10 cellular contexts compared by ENCODE assay signal in the genomic region with DNA sequence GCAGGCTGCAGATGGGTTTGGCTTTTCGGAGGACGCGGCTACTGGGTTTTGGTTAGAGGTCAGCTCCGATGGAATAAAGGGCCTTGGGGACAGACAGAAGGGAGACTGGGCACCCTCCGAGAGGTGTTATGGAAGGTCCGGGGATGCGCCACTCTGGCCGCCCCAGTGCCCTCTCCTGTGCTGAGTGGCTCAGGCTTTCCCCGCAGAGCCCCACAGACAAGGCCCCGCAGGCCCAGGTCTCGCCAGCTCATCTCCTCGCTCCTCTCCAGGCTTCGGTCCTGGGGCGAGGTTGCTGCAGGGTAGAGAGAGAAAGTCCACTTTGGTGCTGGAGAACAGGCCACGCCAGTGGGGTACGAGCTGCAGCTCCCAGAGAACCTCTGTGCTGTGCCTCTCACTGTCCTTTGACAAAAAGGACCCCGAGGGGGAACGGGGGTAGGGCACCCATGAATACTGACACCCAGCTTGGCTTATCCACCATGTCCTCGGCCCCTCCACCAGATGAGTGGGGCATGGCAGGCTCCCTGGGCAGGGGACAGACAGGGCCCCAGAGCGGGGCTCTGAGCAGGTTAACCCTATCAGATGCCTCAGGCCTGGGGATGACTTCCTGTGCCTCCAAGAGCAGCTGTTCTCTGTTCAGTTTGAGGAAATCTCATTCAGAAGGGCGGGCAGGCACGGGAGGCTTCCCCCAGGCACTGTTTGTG. TPM values are rescaled to one million over a fixed set of nuclear protein-coding genes. Genes with fewer than 3 reads are reported as not detected.
DNase-seq lines count a peak whose midpoint lies in the region; ATAC-seq, FAIRE-seq and TF ChIP-seq lines count a peak whose summit lies in the region.
"Had no signal": no experiment of that assay in that cellular context is flagged by ENCODE, and none has a peak within 500 bp of the region (broad histone marks: within the 10 kb centered on the region; RNA-seq: fewer than 3 reads in every experiment).

No MANE protein-coding gene starts in this region.

- CTCF ChIA-PET in A673 (lab: Charles Lee) (no interaction called here), T-cell (lab: Charles Lee) (interaction anchor here (0.5 to 1.3 kb wide), 5 partner anchors 16 to 121 kb away, joined by 3 to 6 read pairs (median 3); partner anchors contain the start of gene CNNM3 (in 1 of the 2))

- H3K27me3 Mint-ChIP-seq in astrocyte (ENCODE audit: low read depth, unreplicated experiment) = peaks cover 3% of the 10 kb centered on the region
- no peaks in the 10 kb centered on the region for H3K27me3 Mint-ChIP-seq in T-cell
- H3K27me3 Mint-ChIP-seq: activated CD4-positive, alpha-beta T cell treated with anti-CD3 and anti-CD28 coated beads, Interleukin-2, amount 10 ng/mL, durations not matched to agents 24 days and 14 days; activated T-cell treated with anti-CD3 and anti-CD28 coated beads, Interleukin-2, amount 50 U/mL, for 24 hours had no signal

- H3K27me3 ChIP-seq in A673 (replicated peaks; ENCODE audit: insufficient read depth, low read depth, low read length, poor library complexity) (no peaks in the 10 kb centered on the region), astrocyte (ENCODE audit: insufficient read depth, low read length) (no peaks in the 10 kb centered on the region)
- H3K27me3 ChIP-seq: upper lobe of right lung had no signal

- POLR2A ChIA-PET in A673 (lab: Charles Lee; ENCODE audit: low non-redundant PET) (no interaction called here), T-cell (lab: Charles Lee) (no interaction called here)

- H3K79me2 ChIP-seq in astrocyte (ENCODE audit: insufficient read depth, low read length) = no peaks in the 10 kb centered on the region

- ATAC-seq in HG02885 (IDR thresholded peaks at IDR 0.05; ENCODE audit: poor library complexity, unreplicated experiment) (peak; percentile 5), left lobe of liver (no peak), T-cell (replicated peaks in 1 of 4) (no peak)

- BruUV-seq in A673 (replicated peaks; lab: Mats Ljungman, UMichigan) = no TSS peak

- H3K9me3 Mint-ChIP-seq in astrocyte (ENCODE audit: unreplicated experiment) (no peaks in the 10 kb centered on the region), T-cell (no peaks in the 10 kb centered on the region)
- H3K9me3 Mint-ChIP-seq: activated CD4-positive, alpha-beta T cell treated with anti-CD3 and anti-CD28 coated beads, Interleukin-2, amount 10 ng/mL, durations not matched to agents 24 days and 14 days; activated T-cell treated with anti-CD3 and anti-CD28 coated beads, Interleukin-2, amount 50 U/mL, for 24 hours had no signal

- H2AFZ ChIP-seq in astrocyte (ENCODE audit: low read depth, low read length) = peak overlapping the region; percentile 71

- no peak for DNase-seq in A673 (ENCODE audit: low spot score)
- DNase-seq in astrocyte (ENCODE audit: low read depth) = no peak
- no peak for DNase-seq in left lobe of liver (ENCODE audit: low spot score)
- DNase-seq in T-cell = no peak
- no peak for DNase-seq in NCI-H1048 (lab: John Stamatoyannopoulos, UW)

- no peak overlapping the region for H3K9ac ChIP-seq in astrocyte (ENCODE audit: low read length)

- H3K36me3 ChIP-seq in A673 (ENCODE audit: insufficient read depth, low read length, poor library complexity, severe bottlenecking) (no peaks in the 10 kb centered on the region), astrocyte (ENCODE audit: insufficient read depth, low read length) (no peaks in the 10 kb centered on the region)

- no peak overlapping the region for H3K4me3 Mint-ChIP-seq in astrocyte (ENCODE audit: unreplicated experiment)
- H3K4me3 Mint-ChIP-seq in T-cell = no peak overlapping the region
- H3K4me3 Mint-ChIP-seq: activated CD4-positive, alpha-beta T cell treated with anti-CD3 and anti-CD28 coated beads, Interleukin-2, amount 10 ng/mL, durations not matched to agents 24 days and 14 days; activated T-cell treated with anti-CD3 and anti-CD28 coated beads, Interleukin-2, amount 50 U/mL, for 24 hours had no signal

- no peak for FAIRE-seq in astrocyte (lab: Jason Lieb, UNC)

- H3K36me3 Mint-ChIP-seq in astrocyte (ENCODE audit: low read depth, unreplicated experiment) (peaks cover 2% of the 10 kb centered on the region), T-cell (peaks cover 13% of the 10 kb centered on the region)

- peaks cover 7% of the 10 kb centered on the region for H4K20me1 ChIP-seq in astrocyte (ENCODE audit: insufficient read depth, low read length)

- no peak overlapping the region for H3K4me2 ChIP-seq in astrocyte (ENCODE audit: low read length)

- intact Hi-C loops in A673 (cut with micrococcal nuclease; ENCODE audit: unreplicated experiment) = no loop called here

- H3K4me1 ChIP-seq in A673 (ENCODE audit: insufficient read depth, low read length, poor library complexity, severe bottlenecking) = no peaks in the 10 kb centered on the region
- no peaks in the 10 kb centered on the region for H3K4me1 ChIP-seq in astrocyte (ENCODE audit: insufficient read depth, low read length)
- H3K4me1 ChIP-seq: upper lobe of right lung had no signal

- H3K27ac Mint-ChIP-seq in astrocyte (ENCODE audit: unreplicated experiment) (no peak overlapping the region), T-cell (no peak overlapping the region)
- H3K27ac Mint-ChIP-seq: activated CD4-positive, alpha-beta T cell treated with anti-CD3 and anti-CD28 coated beads, Interleukin-2, amount 10 ng/mL, durations not matched to agents 24 days and 14 days; activated T-cell treated with anti-CD3 and anti-CD28 coated beads, Interleukin-2, amount 50 U/mL, for 24 hours had no signal

- peak overlapping the region; percentile 19 for H3K27ac ChIP-seq in A673 (ENCODE audit: low read depth, low read length, poor library complexity, severe bottlenecking)
- no peak overlapping the region for H3K27ac ChIP-seq in astrocyte (ENCODE audit: low read depth, low read length)
- H3K27ac ChIP-seq: epithelial cell of prostate, upper lobe of right lung had no signal

- TF ChIP-seq CTCF in A673 (conservative IDR thresholded peaks at IDR 0.05; ENCODE audit: low read depth, low read length) (no peak), astrocyte (IDR thresholded peaks at IDR 0.05; ENCODE audit: insufficient read depth, low read depth, low read length) (no peak)

- H3K9me3 ChIP-seq in A673 (ENCODE audit: low read depth, low read length, poor library complexity, severe bottlenecking) (no peaks in the 10 kb centered on the region), astrocyte (ENCODE audit: insufficient read depth, low read depth, low read length) (no peaks in the 10 kb centered on the region)
- H3K9me3 ChIP-seq: upper lobe of right lung had no signal

- H3K4me1 Mint-ChIP-seq in astrocyte (ENCODE audit: low read depth, unreplicated experiment) (no peaks in the 10 kb centered on the region), T-cell (peaks cover 2 to 7% (median 5%) of the 10 kb centered on the region in 3 donors)
- H3K4me1 Mint-ChIP-seq: activated CD4-positive, alpha-beta T cell treated with anti-CD3 and anti-CD28 coated beads, Interleukin-2, amount 10 ng/mL, durations not matched to agents 24 days and 14 days had no signal

- no peak overlapping the region for H3K4me3 ChIP-seq in A673 (ENCODE audit: low read depth, low read length, poor library complexity, severe bottlenecking)
- H3K4me3 ChIP-seq in astrocyte (ENCODE audit: insufficient read depth, low read depth, low read length) = no peak overlapping the region
- H3K4me3 ChIP-seq: upper lobe of right lung had no signal

RNA-seq across cellular contexts. Expression of gene CNNM3, which starts 15.9 kb away (rescaled TPM):
- 20.3 and 20.9 TPM in 2 replicates for total RNA-seq in A673 (2021)
- total RNA-seq in astrocyte = 5.6 and 6.5 TPM in 2 replicates
- total RNA-seq in left lobe of liver = 31.4 TPM
- 10 to 100 TPM; 44.2 to 55.3 (median 48.0) TPM for total RNA-seq in T-cell

RNA-seq across cellular contexts. Expression of gene CNNM4, which starts 39.5 kb away (rescaled TPM):
- total RNA-seq in A673 (2021) (15.0 and 16.3 TPM in 2 replicates), astrocyte (5.8 and 6.8 TPM in 2 replicates), left lobe of liver (3.4 TPM), T-cell (1 to 10 TPM; 5.3 to 9.4 (median 6.4) TPM)

RNA-seq across cellular contexts. Expression of gene ANKRD23, which starts 43.6 kb away (rescaled TPM):
- 6.2 and 8.6 TPM in 2 replicates for total RNA-seq in A673 (2021)
- total RNA-seq in astrocyte = 2.5 and 3.3 TPM in 2 replicates
- 4.4 TPM for total RNA-seq in left lobe of liver
- total RNA-seq in T-cell = 10 to 100 TPM; 10.1 to 19.5 (median 16.4) TPM

RNA-seq across cellular contexts. Expression of gene ANKRD39, which starts 57.6 kb away (rescaled TPM):
- total RNA-seq in A673 (2021) (21.0 and 25.3 TPM in 2 replicates), astrocyte (11.9 and 13.7 TPM in 2 replicates), left lobe of liver (9.5 TPM), T-cell (10 to 100 TPM; 16.9 to 25.0 (median 19.2) TPM)
